8 cellular contexts compared by ENCODE assay signal in the genomic region with DNA sequence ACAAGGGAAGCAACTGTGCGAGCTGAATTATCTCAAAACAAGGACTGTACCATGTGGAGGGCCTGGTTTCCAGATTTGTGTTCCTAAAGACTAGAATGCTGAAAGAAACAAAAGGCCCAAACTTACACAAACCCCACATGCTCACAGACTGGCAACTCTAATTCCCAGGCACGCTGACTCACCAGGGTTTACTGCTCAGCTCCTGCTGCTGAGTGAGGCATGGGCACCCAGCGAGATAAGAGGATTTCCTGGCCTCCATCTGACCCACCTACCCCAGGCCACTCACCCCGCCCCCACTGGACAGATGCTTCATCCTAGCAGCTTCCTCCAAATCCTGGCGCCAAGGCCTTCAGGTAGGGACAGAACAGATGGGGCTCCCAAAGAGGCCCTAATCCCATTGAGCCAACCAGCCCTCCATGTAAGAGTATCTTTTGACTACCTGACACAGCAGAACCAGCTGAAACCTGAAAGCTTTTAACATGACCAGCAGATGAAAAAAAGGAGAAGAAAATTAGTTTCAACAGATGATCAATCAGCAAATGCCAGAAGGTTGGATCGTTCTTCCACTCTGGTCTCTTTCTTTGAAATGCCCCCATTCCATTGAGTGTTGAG. TPM values are rescaled to one million over a fixed set of nuclear protein-coding genes. Genes with fewer than 3 reads are reported as not detected.
DNase-seq lines count a peak whose midpoint lies in the region; ATAC-seq and TF ChIP-seq lines count a peak whose summit lies in the region.

No MANE protein-coding gene starts in this region.

- no peaks in the 10 kb centered on the region for H3K27me3 ChIP-seq in RWPE2 (ENCODE audit: insufficient read depth, poor library complexity, severe bottlenecking)

- peak overlapping the region; percentile 96 for H3K27ac ChIP-seq in RWPE2 (ENCODE audit: poor library complexity, severe bottlenecking)

- peak; percentile 87 for DNase-seq in ACHN
- peak; percentile 89 for DNase-seq in RWPE2 (ENCODE audit: low spot score)
- DNase-seq in epidermal melanocyte (ENCODE audit: insufficient read length, low spot score), result peak; percentile 49
- peak; percentile 48 for DNase-seq in omental fat pad (ENCODE audit: low spot score)
- DNase-seq in activated effector memory CD4-positive, alpha-beta T cell treated with Interleukin-2 at 50 U/mL for 16 hours, result no peak
- no peak for DNase-seq in activated naive CD4-positive, alpha-beta T cell treated with Interleukin-2 at 50 U/mL for 16 hours
- no peak for DNase-seq in GM10248 (ENCODE audit: extremely low spot score)

- peaks cover 48% of the 10 kb centered on the region for H3K4me1 ChIP-seq in RWPE2 (ENCODE audit: insufficient read depth, poor library complexity, severe bottlenecking)

- no peak overlapping the region for H3K4me3 ChIP-seq in RWPE2 (ENCODE audit: severe bottlenecking)

- H3K36me3 ChIP-seq in RWPE2 (ENCODE audit: low read depth), result peaks cover 12% of the 10 kb centered on the region; the same call in 1 of the 2 replicates

- CTCF ChIA-PET in GM10248 (lab: Yijun Ruan, JAX), result interaction anchor here (0.7 to 4.8 kb wide), 8 partner anchors 9 to 60 kb away, joined by 3 to 34 read pairs (median 4); a partner anchor contains a TSS

- POLR2A ChIA-PET in GM10248 (lab: Yijun Ruan, JAX), result interaction anchor here (0.6 to 1.3 kb wide), 5 partner anchors 8 to 59 kb away, joined by 3 to 6 read pairs (median 4); no protein-coding TSS in a partner anchor

- no peak for TF ChIP-seq CTCF in RWPE2 (IDR thresholded peaks at IDR 0.05; ENCODE audit: poor library complexity, severe bottlenecking)
- no peak for TF ChIP-seq CTCF in omental fat pad (IDR thresholded peaks at IDR 0.05)
- no peak for TF ChIP-seq CTCF in GM10248 (IDR thresholded peaks at IDR 0.05; ENCODE audit: control extremely low read depth, extremely low read depth, low read depth, missing control alignments)

- ATAC-seq in GM19372 (IDR thresholded peaks at IDR 0.05; ENCODE audit: low read depth, unreplicated experiment) (peak; percentile 23), RWPE2 (ENCODE audit: low read depth) (peak; percentile 93), omental fat pad (ENCODE audit: low FRiP score) (peak; percentile 89)

- H3K9me3 ChIP-seq in RWPE2 (ENCODE audit: severe bottlenecking), result no peaks in the 10 kb centered on the region

- in situ Hi-C loops in ACHN (cut with HindIII; ENCODE audit: low pct_ligation_motif_present, low pct_unique_long_range_greater_than_20kb, low sequenced_read_pairs), result no loop called here

RNA-seq across cellular contexts. Expression of a gene that starts 33.9 kb away (rescaled TPM):
- total RNA-seq in omental fat pad, result 100 to 1,000 TPM in 1 of 4 donors, 10 to 100 TPM in 3; 37.4 to 103 (median 79.9) TPM

RNA-seq across cellular contexts. Expression of a gene that starts 34.3 kb away (rescaled TPM):
- total RNA-seq in omental fat pad, result 10 to 100 TPM; 31.3 to 68.3 (median 50.3) TPM

RNA-seq across cellular contexts. Expression of a gene that starts 59.9 kb away (rescaled TPM):
- 1 to 10 TPM; 1.7 to 4.6 (median 3.0) TPM for total RNA-seq in omental fat pad

RNA-seq across cellular contexts. Expression of a gene that starts 60.0 kb away (rescaled TPM):
- total RNA-seq in omental fat pad, result 10 to 100 TPM in 3 of 4 donors, 1 to 10 TPM in 1; 7.7 to 16.3 (median 12.9) TPM

Comparison
In these comparisons a context has a peak if more than half of its experiments do, and no peak if none do; other contexts are left out.
1. DNase-seq: peak in ACHN (single experiment), RWPE2 (single experiment), epidermal melanocyte (single experiment) and omental fat pad (single experiment); none in activated effector memory CD4-positive, alpha-beta T cell treated with Interleukin-2 at 50 U/mL for 16 hours (single experiment), activated naive CD4-positive, alpha-beta T cell treated with Interleukin-2 at 50 U/mL for 16 hours (single experiment) and GM10248 (single experiment).
2. ATAC-seq: peak in every context shown above with its lines; median percentile 93 in RWPE2; 89 in omental fat pad; 23 in GM19372.